15 cellular contexts compared by ENCODE assay signal in the genomic region with DNA sequence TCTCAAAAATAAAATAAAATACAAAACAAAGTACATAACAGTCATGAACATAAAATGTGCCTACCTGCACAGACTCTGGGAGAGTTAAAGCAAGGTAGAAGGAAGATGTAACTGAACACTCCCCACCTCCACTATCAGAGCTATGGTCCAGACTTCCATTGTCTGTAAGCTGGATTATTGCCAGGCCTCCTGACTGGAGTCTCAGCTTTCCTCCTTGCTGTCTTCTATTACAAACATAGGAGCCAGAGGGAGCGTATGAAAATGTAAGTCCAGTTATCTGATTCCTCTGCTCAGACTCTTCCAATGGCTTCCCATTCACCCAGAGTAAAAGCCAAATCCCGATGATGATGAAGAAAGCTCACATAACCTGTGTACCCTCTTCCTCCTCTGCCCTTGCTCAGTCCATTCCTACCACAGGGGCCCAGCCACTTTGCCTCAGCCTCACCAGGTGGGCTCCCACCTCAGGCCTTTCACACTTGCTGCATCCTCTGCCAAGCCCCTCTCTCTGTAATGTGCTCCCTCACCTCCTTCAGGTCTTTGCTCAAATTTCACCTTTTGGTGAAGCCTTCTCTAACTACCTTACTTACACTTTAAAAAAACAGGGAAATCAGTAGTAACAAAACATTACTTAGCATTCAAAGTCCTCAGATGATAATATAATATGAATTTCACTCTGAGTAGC.
DNase-seq lines count a peak whose midpoint lies in the region; ATAC-seq and TF ChIP-seq lines count a peak whose summit lies in the region.
"Had no signal": no experiment of that assay in that cellular context is flagged by ENCODE, and none has a peak within 500 bp of the region (broad histone marks: within the 10 kb centered on the region; RNA-seq: fewer than 3 reads in every experiment).

No MANE protein-coding gene starts in this region.

- H3K9me3 ChIP-seq in endodermal cell (ENCODE audit: control insufficient read depth, low read length): no peaks in the 10 kb centered on the region
- no peaks in the 10 kb centered on the region for H3K9me3 ChIP-seq in naive thymus-derived CD4-positive, alpha-beta T cell (ENCODE audit: control insufficient read depth in 2 of 3, low read length in 3 of 3)
- H3K9me3 ChIP-seq: BE2C, HAP-1, SK-N-SH had no signal

- H3K27ac ChIP-seq in endodermal cell (ENCODE audit: low read depth, low read length): no peak overlapping the region
- no peak overlapping the region for H3K27ac ChIP-seq in naive thymus-derived CD4-positive, alpha-beta T cell (ENCODE audit: low read depth, low read length)

- POLR2A ChIA-PET in naive thymus-derived CD4-positive, alpha-beta T cell (lab: Charles Lee): no interaction called here

- no peak overlapping the region for H3K4me3 ChIP-seq in endodermal cell (ENCODE audit: low read length)
- H3K4me3 ChIP-seq in naive thymus-derived CD4-positive, alpha-beta T cell (ENCODE audit: low read length): no peak overlapping the region
- H3K4me3 ChIP-seq: HAP-1 had no signal

- no peak for DNase-seq in stimulated activated naive CD8-positive, alpha-beta T cell treated with anti-CD3 and anti-CD28 coated beads, Interleukin-15, Interleukin-2, amounts not matched to agents 100 U/mL and 50 U/mL, for 24 hours
- DNase-seq in stimulated activated naive CD8-positive, alpha-beta T cell treated with anti-CD3 and anti-CD28 coated beads, Interleukin-15, amount 100 ng/mL, for 72 hours: no peak
- DNase-seq in NCI-H2171 treated with DMSO at 0.1 percent for 48 hours (lab: John Stamatoyannopoulos, UW) (peak; percentile 17), endodermal cell (no peak), cardiac septum (ENCODE audit: low spot score) (no peak), T-helper 1 cell (no peak)
- no peak for DNase-seq in naive thymus-derived CD4-positive, alpha-beta T cell
- DNase-seq: BE2C; CD4-positive, alpha-beta memory T cell; Karpas-422; NCI-H1436; SK-N-SH had no signal

- peak; percentile 14 for ATAC-seq in stimulated activated naive CD8-positive, alpha-beta T cell treated with anti-CD3 and anti-CD28 coated beads, Interleukin-15, Interleukin-2, amounts not matched to agents 100 U/mL and 50 U/mL, for 24 hours
- ATAC-seq in stimulated activated naive CD8-positive, alpha-beta T cell treated with anti-CD3 and anti-CD28 coated beads, Interleukin-15, amount 100 ng/mL, for 72 hours: no peak
- ATAC-seq in naive thymus-derived CD4-positive, alpha-beta T cell: no peak
- ATAC-seq: Panc1, Right ventricle myocardium inferior had no signal

- no peaks in the 10 kb centered on the region for H3K36me3 Mint-ChIP-seq in endodermal cell (ENCODE audit: low read depth)
- no peaks in the 10 kb centered on the region for H3K36me3 Mint-ChIP-seq in naive thymus-derived CD4-positive, alpha-beta T cell
- H3K36me3 Mint-ChIP-seq: CD4-positive, alpha-beta memory T cell had no signal

- no peaks in the 10 kb centered on the region for H3K27me3 ChIP-seq in endodermal cell (ENCODE audit: control insufficient read depth, insufficient read depth, low read length, poor library complexity, severe bottlenecking)
- H3K27me3 ChIP-seq in naive thymus-derived CD4-positive, alpha-beta T cell (ENCODE audit: control insufficient read depth in 2 of 2, insufficient read depth in 2 of 2, low read length in 2 of 2): no peaks in the 10 kb centered on the region
- H3K27me3 ChIP-seq: BE2C had no signal

- CTCF ChIA-PET in naive thymus-derived CD4-positive, alpha-beta T cell (lab: Charles Lee): no interaction called here

- H3K27me3 Mint-ChIP-seq in stimulated activated naive CD8-positive, alpha-beta T cell treated with anti-CD3 and anti-CD28 coated beads, Interleukin-15, amount 100 ng/mL, for 72 hours: no peaks in the 10 kb centered on the region
- no peaks in the 10 kb centered on the region for H3K27me3 Mint-ChIP-seq in endodermal cell (ENCODE audit: insufficient read depth)
- no peaks in the 10 kb centered on the region for H3K27me3 Mint-ChIP-seq in naive thymus-derived CD4-positive, alpha-beta T cell

- TF ChIP-seq CTCF in endodermal cell (conservative IDR thresholded peaks at IDR 0.05): peak; percentile 23

- H3K27ac Mint-ChIP-seq in stimulated activated naive CD8-positive, alpha-beta T cell treated with anti-CD3 and anti-CD28 coated beads, Interleukin-15, amount 100 ng/mL, for 72 hours: no peak overlapping the region
- H3K27ac Mint-ChIP-seq in endodermal cell: no peak overlapping the region
- H3K27ac Mint-ChIP-seq in naive thymus-derived CD4-positive, alpha-beta T cell: no peak overlapping the region
- H3K27ac Mint-ChIP-seq: CD4-positive, alpha-beta memory T cell had no signal

- H3K9ac ChIP-seq in endodermal cell (ENCODE audit: extremely low read depth, low read length, poor library complexity, severe bottlenecking): no peak overlapping the region
- H3K9ac ChIP-seq: SK-N-SH had no signal

- no peaks in the 10 kb centered on the region for H3K36me3 ChIP-seq in endodermal cell (ENCODE audit: control insufficient read depth, insufficient read depth, low read length)
- no peaks in the 10 kb centered on the region for H3K36me3 ChIP-seq in naive thymus-derived CD4-positive, alpha-beta T cell (ENCODE audit: control insufficient read depth in 2 of 3, insufficient read depth in 3 of 3, low read length in 3 of 3)
- H3K36me3 ChIP-seq: BE2C, HAP-1 had no signal

- H3K4me3 Mint-ChIP-seq in stimulated activated naive CD8-positive, alpha-beta T cell treated with anti-CD3 and anti-CD28 coated beads, Interleukin-15, amount 100 ng/mL, for 72 hours: no peak overlapping the region
- H3K4me3 Mint-ChIP-seq in endodermal cell: no peak overlapping the region
- H3K4me3 Mint-ChIP-seq in naive thymus-derived CD4-positive, alpha-beta T cell: no peak overlapping the region
- H3K4me3 Mint-ChIP-seq: CD4-positive, alpha-beta memory T cell had no signal

- no peaks in the 10 kb centered on the region for H3K4me1 Mint-ChIP-seq in stimulated activated naive CD8-positive, alpha-beta T cell treated with anti-CD3 and anti-CD28 coated beads, Interleukin-15, amount 100 ng/mL, for 72 hours
- H3K4me1 Mint-ChIP-seq in endodermal cell: peaks cover 3% of the 10 kb centered on the region
- no peaks in the 10 kb centered on the region for H3K4me1 Mint-ChIP-seq in naive thymus-derived CD4-positive, alpha-beta T cell
- H3K4me1 Mint-ChIP-seq: CD4-positive, alpha-beta memory T cell had no signal

- 80 to 94% methylated on average over 1 to 2 of the region's 2 CpGs for WGBS in endodermal cell (ENCODE audit: insufficient coverage in 1 of 2, insufficient read length in 1 of 2), 2 experiments

- no peaks in the 10 kb centered on the region for H3K4me1 ChIP-seq in endodermal cell (ENCODE audit: control insufficient read depth, insufficient read depth, low read length)
- H3K4me1 ChIP-seq in naive thymus-derived CD4-positive, alpha-beta T cell (ENCODE audit: control insufficient read depth in 2 of 2, insufficient read depth in 2 of 2, low read length in 2 of 2): no peaks in the 10 kb centered on the region
- H3K4me1 ChIP-seq: BE2C had no signal

- intact Hi-C loops in naive thymus-derived CD4-positive, alpha-beta T cell (cut with micrococcal nuclease): loop anchor here in 1 of 2 donors (10.0 kb wide), 3 partner anchors 546 to 1244 kb away; no protein-coding TSS in a partner anchor
- intact Hi-C loops in cardiac septum (cut with DNase I): loop anchor here (10.0 kb wide), 1 partner anchor 456 kb away; no protein-coding TSS in a partner anchor

- no peaks in the 10 kb centered on the region for H3K9me3 Mint-ChIP-seq in stimulated activated naive CD8-positive, alpha-beta T cell treated with anti-CD3 and anti-CD28 coated beads, Interleukin-15, amount 100 ng/mL, for 72 hours
- peaks cover 2% of the 10 kb centered on the region for H3K9me3 Mint-ChIP-seq in endodermal cell
- H3K9me3 Mint-ChIP-seq in naive thymus-derived CD4-positive, alpha-beta T cell: peaks cover 0 to 5% (median 0%) of the 10 kb centered on the region in 11 donors
